Comparison of ENCODE assay signal across 18 cellular contexts in genomic region chr15:100211855-100212850, GRCh38.
DNase-seq lines count a peak whose midpoint lies in the region; ATAC-seq and TF ChIP-seq lines count a peak whose summit lies in the region.
"Had no signal": no experiment of that assay in that cellular context is flagged by ENCODE, and none has a peak within 500 bp of the region (broad histone marks: within the 10 kb centered on the region; RNA-seq: fewer than 3 reads in every experiment).

No MANE protein-coding gene starts in this region.

- H3K36me3 Mint-ChIP-seq in type B pancreatic cell: no peaks in the 10 kb centered on the region

- DNase-seq in RWPE2 (ENCODE audit: low spot score) (peak; percentile 47), foreskin keratinocyte (peak; percentile 40 to 70), mucosa of gallbladder (ENCODE audit: low spot score) (peak; percentile 77), type B pancreatic cell (ENCODE audit: extremely low spot score, unreplicated experiment) (no peak)
- no peak for DNase-seq in activated CD8-positive, alpha-beta memory T cell treated with anti-CD3 and anti-CD28 coated beads for 24 hours
- DNase-seq: GDM1; hypothalamus; kidney glomerular epithelial cell; NCI-H1417; NCI-H774; SK-N-SH; stimulated activated CD8-positive, alpha-beta memory T cell treated with anti-CD3 and anti-CD28 coated beads, Interleukin-4, amount 100 ng/mL, for 48 hours; T1000 had no signal

- H3K27ac ChIP-seq in RWPE2 (ENCODE audit: poor library complexity, severe bottlenecking): no peak overlapping the region
- no peak overlapping the region for H3K27ac ChIP-seq in foreskin keratinocyte
- H3K27ac ChIP-seq: adrenal gland, PC-9 had no signal

- ATAC-seq in RWPE2 (ENCODE audit: low read depth) (peak; percentile 70; the same call in 2 of the 3 replicates), foreskin keratinocyte (peak; percentile 81), HG03442 (IDR thresholded peaks at IDR 0.05; ENCODE audit: unreplicated experiment) (no peak), HG02885 (IDR thresholded peaks at IDR 0.05; ENCODE audit: poor library complexity, unreplicated experiment) (no peak)
- ATAC-seq: GM12878 had no signal

- H3K4me1 ChIP-seq in RWPE2 (ENCODE audit: insufficient read depth, poor library complexity, severe bottlenecking): no peaks in the 10 kb centered on the region
- H3K4me1 ChIP-seq in foreskin keratinocyte: no peaks in the 10 kb centered on the region

- H3K36me3 ChIP-seq in RWPE2 (ENCODE audit: low read depth): no peaks in the 10 kb centered on the region
- H3K36me3 ChIP-seq: adrenal gland had no signal

- no peak overlapping the region for H3K4me3 ChIP-seq in RWPE2 (ENCODE audit: severe bottlenecking)
- H3K4me3 ChIP-seq: adrenal gland, GM12878, PC-9 had no signal

- H3K4me3 Mint-ChIP-seq in type B pancreatic cell: peak overlapping the region; percentile 7

- H3K27me3 Mint-ChIP-seq in type B pancreatic cell: no peaks in the 10 kb centered on the region

- H3K4me1 Mint-ChIP-seq in type B pancreatic cell (ENCODE audit: unreplicated experiment): peaks cover 21% of the 10 kb centered on the region

- no peaks in the 10 kb centered on the region for H3K9me3 ChIP-seq in RWPE2 (ENCODE audit: severe bottlenecking)
- H3K9me3 ChIP-seq: adrenal gland, SK-N-SH had no signal

- H3K27ac Mint-ChIP-seq in type B pancreatic cell: peak overlapping the region; percentile 25

- H3K9me3 Mint-ChIP-seq in type B pancreatic cell: no peaks in the 10 kb centered on the region

- TF ChIP-seq CTCF in RWPE2 (IDR thresholded peaks at IDR 0.05; ENCODE audit: poor library complexity, severe bottlenecking) (no peak), foreskin keratinocyte (conservative IDR thresholded peaks at IDR 0.05) (no peak), type B pancreatic cell (conservative IDR thresholded peaks at IDR 0.05) (no peak)

- H3K27me3 ChIP-seq in RWPE2 (ENCODE audit: insufficient read depth, poor library complexity, severe bottlenecking): no peaks in the 10 kb centered on the region
- H3K27me3 ChIP-seq in foreskin keratinocyte: peaks cover 2% of the 10 kb centered on the region
- H3K27me3 ChIP-seq: adrenal gland had no signal

Comparison
In these comparisons a context has a peak if more than half of its experiments do, and no peak if none do; other contexts are left out.
1. ATAC-seq: peak in RWPE2 (single experiment) and foreskin keratinocyte (single experiment); none in HG03442 (single experiment) and HG02885 (single experiment).
2. DNase-seq: peak in RWPE2 (single experiment), foreskin keratinocyte (2 of 2) and mucosa of gallbladder (single experiment); none in type B pancreatic cell (single experiment) and activated CD8-positive, alpha-beta memory T cell treated with anti-CD3 and anti-CD28 coated beads for 24 hours (single experiment).